In the genomic region with DNA sequence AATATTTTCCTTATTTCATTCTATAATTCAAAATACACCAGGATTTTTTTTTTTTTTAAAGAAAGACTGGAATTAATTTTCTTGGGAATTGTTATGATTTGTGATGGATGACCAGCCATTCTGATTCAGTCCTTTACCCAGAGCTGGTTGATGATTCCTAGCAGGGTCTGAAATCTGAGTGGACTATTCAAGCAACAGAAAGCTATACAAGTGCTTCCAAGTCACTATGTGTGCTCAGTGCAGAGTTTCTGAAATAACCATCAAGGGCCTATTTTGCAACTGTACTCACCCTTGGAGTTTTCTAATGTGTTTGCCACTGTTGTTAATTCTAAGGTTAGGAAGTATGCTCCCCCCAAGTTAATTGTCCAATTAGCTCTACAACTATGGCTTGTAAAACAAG, we compare ENCODE assay signal across 29 cellular contexts.
"Had no signal": no experiment of that assay in that cellular context is flagged by ENCODE, and none has a peak within 500 bp of the region (broad histone marks: within the 10 kb centered on the region; RNA-seq: fewer than 3 reads in every experiment).

No MANE protein-coding gene starts in this region.

- H3K36me3 Mint-ChIP-seq: activated naive CD4-positive, alpha-beta T cell treated with anti-CD3 and anti-CD28 coated beads, Interleukin-2, amount 50 U/mL, for 24 hours; naive thymus-derived CD4-positive, alpha-beta T cell; stimulated activated effector memory CD8-positive, alpha-beta T cell treated with anti-CD3 and anti-CD28 coated beads, Interleukin-12 subunit alpha, Interleukin-12 subunit beta, amount 100 ng/mL, for 72 hours; type B pancreatic cell had no signal

- H3K27me3 Mint-ChIP-seq: activated naive CD8-positive, alpha-beta T cell treated with anti-CD3 and anti-CD28 coated beads, Interleukin-2, amount 50 U/mL, for 24 hours; type B pancreatic cell had no signal

- H3K4me1 ChIP-seq: esophagus squamous epithelium, prostate gland, sigmoid colon, vagina had no signal

- H3K4me3 ChIP-seq: esophagus squamous epithelium, ovary, prostate gland, sigmoid colon, thoracic aorta, vagina had no signal

- H3K4me3 Mint-ChIP-seq: activated CD4-positive, alpha-beta memory T cell treated with anti-CD3 and anti-CD28 coated beads, Interleukin-2, amount 10 ng/mL, durations not matched to agents 7 days and 5 days; activated naive CD4-positive, alpha-beta T cell treated with anti-CD3 and anti-CD28 coated beads, Interleukin-2, amount 50 U/mL, for 24 hours; activated naive CD8-positive, alpha-beta T cell treated with anti-CD3 and anti-CD28 coated beads, Interleukin-2, amount 50 U/mL, for 24 hours; central memory CD8-positive, alpha-beta T cell; dendritic cell treated with granulocyte-macrophage colony-stimulating factor and Interleukin-4, amounts not matched to agents 40 ng/mL and 50 ng/mL, for 4 days; naive thymus-derived CD4-positive, alpha-beta T cell; stimulated activated effector memory CD8-positive, alpha-beta T cell treated with anti-CD3 and anti-CD28 coated beads, Interleukin-12 subunit alpha, Interleukin-12 subunit beta, amount 100 ng/mL, for 72 hours; stimulated activated naive CD8-positive, alpha-beta T cell treated with anti-CD3 and anti-CD28 coated beads, Interleukin-15, Interleukin-2, amounts not matched to agents 100 ng/mL and 50 ng/mL, for 24 hours; type B pancreatic cell had no signal

- ATAC-seq: activated CD4-positive, CD25-positive, alpha-beta regulatory T cell treated with anti-CD3 and anti-CD28 coated beads, Interleukin-2, amount 50 U/mL, for 24 hours; activated naive CD8-positive, alpha-beta T cell treated with anti-CD3 and anti-CD28 coated beads, Interleukin-2, amount 50 U/mL, for 24 hours; left ventricle myocardium superior; naive thymus-derived CD4-positive, alpha-beta T cell; stimulated activated effector memory CD8-positive, alpha-beta T cell treated with anti-CD3 and anti-CD28 coated beads, Interleukin-12 subunit alpha, Interleukin-12 subunit beta, amount 100 ng/mL, for 72 hours had no signal

- H3K27ac ChIP-seq: esophagus squamous epithelium, ovary, prostate gland, sigmoid colon, thoracic aorta, vagina, WERI-Rb-1 had no signal

- H3K27me3 ChIP-seq: esophagus squamous epithelium, ovary, sigmoid colon, vagina had no signal

- H3K36me3 ChIP-seq: esophagus squamous epithelium, ovary, prostate gland, sigmoid colon, thoracic aorta, vagina, WERI-Rb-1 had no signal

- H3K9me3 ChIP-seq: esophagus squamous epithelium, ovary, prostate gland, sigmoid colon, thoracic aorta, vagina had no signal

- H3K4me1 Mint-ChIP-seq: activated CD4-positive, alpha-beta memory T cell treated with anti-CD3 and anti-CD28 coated beads, Interleukin-2, amount 10 ng/mL, durations not matched to agents 7 days and 5 days; activated naive CD4-positive, alpha-beta T cell treated with anti-CD3 and anti-CD28 coated beads, Interleukin-2, amount 50 U/mL, for 24 hours; activated naive CD8-positive, alpha-beta T cell treated with anti-CD3 and anti-CD28 coated beads, Interleukin-2, amount 50 U/mL, for 24 hours; central memory CD8-positive, alpha-beta T cell; naive thymus-derived CD4-positive, alpha-beta T cell; stimulated activated effector memory CD8-positive, alpha-beta T cell treated with anti-CD3 and anti-CD28 coated beads, Interleukin-12 subunit alpha, Interleukin-12 subunit beta, amount 100 ng/mL, for 72 hours had no signal

- H3K27ac Mint-ChIP-seq: activated CD4-positive, alpha-beta memory T cell treated with anti-CD3 and anti-CD28 coated beads, Interleukin-2, amount 10 ng/mL, durations not matched to agents 7 days and 5 days; activated naive CD4-positive, alpha-beta T cell treated with anti-CD3 and anti-CD28 coated beads, Interleukin-2, amount 50 U/mL, for 24 hours; activated naive CD8-positive, alpha-beta T cell treated with anti-CD3 and anti-CD28 coated beads, Interleukin-2, amount 50 U/mL, for 24 hours; activated T-helper 2 cell treated with anti-CD3 and anti-CD28 coated beads, Interferon-gamma antibody, Interleukin-2, Interleukin-4, amounts not matched to agents 10 μg/mL and 5 μg/mL and 100 μg/mL, durations not matched to agents 14 hours and 24 hours and 36 hours; dendritic cell treated with granulocyte-macrophage colony-stimulating factor and Interleukin-4, amounts not matched to agents 40 ng/mL and 50 ng/mL, for 4 days; naive thymus-derived CD4-positive, alpha-beta T cell; stimulated activated effector memory CD8-positive, alpha-beta T cell treated with anti-CD3 and anti-CD28 coated beads, Interleukin-12 subunit alpha, Interleukin-12 subunit beta, amount 100 ng/mL, for 72 hours; stimulated activated naive CD8-positive, alpha-beta T cell treated with anti-CD3 and anti-CD28 coated beads, Interleukin-15, Interleukin-2, amounts not matched to agents 100 ng/mL and 50 ng/mL, for 24 hours; type B pancreatic cell had no signal

- DNase-seq: activated CD4-positive, alpha-beta memory T cell treated with anti-CD3 and anti-CD28 coated beads, Interleukin-2, amount 10 ng/mL, durations not matched to agents 7 days and 5 days; activated CD4-positive, alpha-beta T cell treated with anti-CD3 and anti-CD28 coated beads for 48 hours; activated naive CD8-positive, alpha-beta T cell treated with anti-CD3 and anti-CD28 coated beads, Interleukin-2, amount 50 U/mL, for 24 hours; activated T-cell treated with anti-CD3 and anti-CD28 coated beads, Interleukin-2, amount 50 U/mL, for 48 hours; amygdala; effector CD4-positive, alpha-beta T cell; esophagus squamous epithelium; glutamatergic neuron; left ventricle myocardium superior; mammary epithelial cell; midbrain; naive thymus-derived CD4-positive, alpha-beta T cell; ovary; sigmoid colon; small intestine; stimulated activated CD4-positive, alpha-beta T cell treated with anti-CD3 and anti-CD28 coated beads, Interleukin-4, amount 100 ng/mL, for 24 hours; T1000; WERI-Rb-1 had no signal

- H3K9me3 Mint-ChIP-seq: activated CD4-positive, alpha-beta memory T cell treated with anti-CD3 and anti-CD28 coated beads, Interleukin-2, amount 10 ng/mL, durations not matched to agents 7 days and 5 days; activated naive CD8-positive, alpha-beta T cell treated with anti-CD3 and anti-CD28 coated beads, Interleukin-2, amount 50 U/mL, for 24 hours; activated T-helper 2 cell treated with anti-CD3 and anti-CD28 coated beads, Interferon-gamma antibody, Interleukin-2, Interleukin-4, amounts not matched to agents 10 μg/mL and 5 μg/mL and 100 μg/mL, durations not matched to agents 14 hours and 24 hours and 36 hours; central memory CD8-positive, alpha-beta T cell; dendritic cell treated with granulocyte-macrophage colony-stimulating factor and Interleukin-4, amounts not matched to agents 40 ng/mL and 50 ng/mL, for 4 days; stimulated activated effector memory CD8-positive, alpha-beta T cell treated with anti-CD3 and anti-CD28 coated beads, Interleukin-12 subunit alpha, Interleukin-12 subunit beta, amount 100 ng/mL, for 72 hours; stimulated activated naive CD8-positive, alpha-beta T cell treated with anti-CD3 and anti-CD28 coated beads, Interleukin-15, Interleukin-2, amounts not matched to agents 100 ng/mL and 50 ng/mL, for 24 hours; type B pancreatic cell had no signal
